Comparison of ENCODE assay signal across 9 cellular contexts in genomic region chr7:100692578-100692961, GRCh38. TPM values are rescaled to one million over a fixed set of nuclear protein-coding genes. Genes with fewer than 3 reads are reported as not detected.
A peak's percentile ranks its signal among the peaks of the same experiment; 100 is the strongest.
DNase-seq lines count a peak whose midpoint lies in the region; ATAC-seq and TF ChIP-seq lines count a peak whose summit lies in the region.
"Had no signal": no experiment of that assay in that cellular context is flagged by ENCODE, and none has a peak within 500 bp of the region (broad histone marks: within the 10 kb centered on the region; RNA-seq: fewer than 3 reads in every experiment).

No MANE protein-coding gene starts in this region.

- no peak for ATAC-seq in central memory CD8-positive, alpha-beta T cell (replicated peaks; ENCODE audit: extremely low read depth, poor library complexity, severe bottlenecking)
- ATAC-seq in naive B cell (ENCODE audit: low read depth in 2 of 2) (no peak), HG03439 (IDR thresholded peaks at IDR 0.05; ENCODE audit: unreplicated experiment) (no peak)

- H3K27ac Mint-ChIP-seq in IgD-negative memory B cell (peak overlapping the region in 2 of 3 donors; percentile 93 to 96), naive B cell (peak overlapping the region; percentile 11 to 95 (median 92))
- peak overlapping the region; percentile 95 for H3K27ac Mint-ChIP-seq in central memory CD8-positive, alpha-beta T cell (ENCODE audit: low read depth)

- H3K9me3 Mint-ChIP-seq in IgD-negative memory B cell, result no peaks in the 10 kb centered on the region
- H3K9me3 Mint-ChIP-seq in central memory CD8-positive, alpha-beta T cell, result no peaks in the 10 kb centered on the region
- peaks cover 0 to 2% (median 0%) of the 10 kb centered on the region in 7 donors for H3K9me3 Mint-ChIP-seq in naive B cell

- H3K4me1 Mint-ChIP-seq in IgD-negative memory B cell, result peaks cover 24 to 30% (median 29%) of the 10 kb centered on the region in 3 donors
- H3K4me1 Mint-ChIP-seq in central memory CD8-positive, alpha-beta T cell, result peaks cover 31% of the 10 kb centered on the region
- peaks cover 41 to 63% (median 55%) of the 10 kb centered on the region in 3 donors for H3K4me1 Mint-ChIP-seq in naive B cell

- no peak for DNase-seq in AG04449 (ENCODE audit: low read depth, low spot score)
- DNase-seq in central memory CD8-positive, alpha-beta T cell (ENCODE audit: low spot score in 2 of 2), result no peak
- no peak for DNase-seq in naive B cell
- DNase-seq in ecto neural progenitor cell (ENCODE audit: low spot score), result no peak
- DNase-seq in NK-92 (lab: John Stamatoyannopoulos, UW; ENCODE audit: unreplicated experiment), result no peak
- DNase-seq in dermis blood vessel endothelial cell, result no peak
- DNase-seq: NCI-H1048 had no signal

- H3K4me3 Mint-ChIP-seq in IgD-negative memory B cell (peak overlapping the region; percentile 89 to 97 (median 95)), naive B cell (peak overlapping the region; percentile 87 to 98 (median 92))
- H3K4me3 Mint-ChIP-seq in central memory CD8-positive, alpha-beta T cell, result peak overlapping the region; percentile 99

- peak overlapping the region; percentile 74 for H3K4me3 ChIP-seq in AG04449 (ENCODE audit: low read depth, low read length)

- CTCF ChIA-PET in AG04449 (lab: Yijun Ruan, JAX), result interaction anchor here (0.7 to 8.2 kb wide), 35 partner anchors 10 to 255 kb away, joined by 3 to 180 read pairs (median 8); partner anchors contain the start of genes EPHB4, FBXO24, GNB2 and LRCH4

- H3K27me3 Mint-ChIP-seq in IgD-negative memory B cell (no peaks in the 10 kb centered on the region), naive B cell (no peaks in the 10 kb centered on the region)
- no peaks in the 10 kb centered on the region for H3K27me3 Mint-ChIP-seq in central memory CD8-positive, alpha-beta T cell

- TF ChIP-seq CTCF in AG04449 (IDR thresholded peaks at IDR 0.05; ENCODE audit: insufficient read depth, low read length, missing control alignments), result no peak

- H3K36me3 Mint-ChIP-seq in IgD-negative memory B cell (no peaks in the 10 kb centered on the region), naive B cell (no peaks in the 10 kb centered on the region)
- H3K36me3 Mint-ChIP-seq in central memory CD8-positive, alpha-beta T cell (ENCODE audit: insufficient read depth), result peaks cover 14% of the 10 kb centered on the region

- POLR2A ChIA-PET in AG04449 (lab: Yijun Ruan, JAX), result interaction anchor here (0.6 to 4.1 kb wide), 6 partner anchors 8 to 671 kb away, joined by 3 to 17 read pairs (median 6); partner anchors contain the start of genes FBXO24, MOSPD3 and POP7

RNA-seq across cellular contexts. Expression of gene GIGYF1, which starts 1.5 kb away (rescaled TPM):
- polyA plus RNA-seq in IgD-negative memory B cell (2.6 TPM), naive B cell (ENCODE audit: low read depth in 6 of 6) (1 to 10 TPM in 4 of 6 donors, under 1 TPM in 2; 0.69 to 2.9 (median 1.2) TPM)
- 18.0 and 20.8 TPM in 2 replicates for total RNA-seq in dermis blood vessel endothelial cell

RNA-seq across cellular contexts. Expression of gene POP7, which starts 13.4 kb away (rescaled TPM):
- polyA plus RNA-seq in IgD-negative memory B cell, result 48.6 TPM
- polyA plus RNA-seq in naive B cell (ENCODE audit: low read depth in 6 of 6), result 10 to 100 TPM; 25.3 to 41.0 (median 34.6) TPM
- 28.1 and 34.2 TPM in 2 replicates for total RNA-seq in dermis blood vessel endothelial cell

RNA-seq across cellular contexts. Expression of gene GNB2, which starts 19.0 kb away (rescaled TPM):
- polyA plus RNA-seq in IgD-negative memory B cell, result 62.7 TPM
- 10 to 100 TPM; 46.2 to 65.4 (median 56.2) TPM for polyA plus RNA-seq in naive B cell (ENCODE audit: low read depth in 6 of 6)
- total RNA-seq in dermis blood vessel endothelial cell, result 85.4 and 154 TPM in 2 replicates

RNA-seq across cellular contexts. Expression of gene EPO, which starts 27.7 kb away (rescaled TPM):
- polyA plus RNA-seq in IgD-negative memory B cell (not detected), naive B cell (ENCODE audit: low read depth in 6 of 6) (not detected)
- total RNA-seq in dermis blood vessel endothelial cell, result not detected in 2 replicates

RNA-seq across cellular contexts. Expression of gene ACTL6B, which starts 36.3 kb away (rescaled TPM):
- not detected for polyA plus RNA-seq in IgD-negative memory B cell
- not detected for polyA plus RNA-seq in naive B cell (ENCODE audit: low read depth in 6 of 6)
- total RNA-seq in dermis blood vessel endothelial cell, result not detected in 2 replicates
